In the genomic region with DNA sequence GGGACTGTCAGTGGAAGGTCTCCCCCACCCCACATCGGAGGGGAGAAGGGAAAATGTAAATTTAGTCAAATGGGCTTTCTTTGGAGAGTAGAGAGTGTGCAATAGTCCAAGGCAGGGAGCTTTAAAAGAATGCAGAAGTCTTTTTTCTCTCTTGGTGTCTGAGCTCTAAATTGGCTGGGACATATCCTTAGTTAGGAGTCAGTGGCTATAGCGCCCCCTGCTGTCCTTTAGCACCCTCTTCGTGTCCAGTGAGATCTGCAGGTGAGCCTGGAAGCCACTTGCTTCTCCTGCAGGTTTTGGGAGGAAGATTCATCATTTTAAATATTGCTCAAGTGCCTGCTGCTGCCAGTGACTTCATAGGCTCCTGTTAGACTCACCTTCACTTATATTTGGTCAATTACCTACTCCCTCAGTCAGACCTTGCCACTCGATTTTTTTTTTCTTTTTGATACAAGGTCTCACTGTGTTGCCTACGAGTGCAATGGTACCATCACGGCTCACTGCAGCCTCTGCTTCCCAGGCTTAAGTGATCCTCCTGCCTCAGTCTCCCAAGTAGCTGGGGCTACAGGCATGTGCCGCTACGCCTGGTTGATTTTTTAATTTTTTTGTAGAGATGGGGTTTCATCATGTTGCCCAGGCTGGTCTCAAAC, we compare ENCODE assay signal across 8 cellular contexts.
DNase-seq lines count a peak whose midpoint lies in the region; ATAC-seq and TF ChIP-seq lines count a peak whose summit lies in the region.

No MANE protein-coding gene starts in this region.

- no peaks in the 10 kb centered on the region for H3K9me3 Mint-ChIP-seq in activated T-helper 1 cell treated with anti-CD3 and anti-CD28 coated beads, Interleukin-12 subunit alpha, Interleukin-12 subunit beta, Interleukin-2, Interleukin-4 antibody, amounts not matched to agents 30 ng/mL and 10 ng/mL and 1 ng/mL, durations not matched to agents 14 hours and 24 hours and 36 hours

- H3K36me3 ChIP-seq in Peyer's patch (no peaks in the 10 kb centered on the region), suprapubic skin (no peaks in the 10 kb centered on the region)

- intact Hi-C loops in activated T-helper 1 cell treated with anti-CD3 and anti-CD28 coated beads, Interleukin-12 subunit alpha, Interleukin-12 subunit beta, Interleukin-2, Interleukin-4 antibody, amounts not matched to agents 30 ng/mL and 10 ng/mL and 1 ng/mL, durations not matched to agents 14 hours and 24 hours and 36 hours (cut with micrococcal nuclease) = loop anchor here (1.0 to 10.0 kb wide), 7 partner anchors 52 to 336 kb away; partner anchors contain the start of gene PLK1

- TF ChIP-seq POLR2A in Peyer's patch (IDR thresholded peaks at IDR 0.05) (no peak), suprapubic skin (IDR thresholded peaks at IDR 0.05) (no peak)

- peak; percentile 57 for DNase-seq in DMS79 treated with DMSO at 0.1 percent for 48 hours (lab: John Stamatoyannopoulos, UW)
- DNase-seq in HuH-7.5 (ENCODE audit: low spot score) = peak; percentile 28
- DNase-seq in Peyer's patch = peak; percentile 74 to 95 (median 92)
- DNase-seq in activated T-helper 1 cell treated with anti-CD3 and anti-CD28 coated beads, Interleukin-12 subunit alpha, Interleukin-12 subunit beta, Interleukin-2, Interleukin-4 antibody, amounts not matched to agents 30 ng/mL and 10 ng/mL and 1 ng/mL, durations not matched to agents 14 hours and 24 hours and 36 hours (ENCODE audit: low spot score) = peak; percentile 63
- peak; percentile 63 for DNase-seq in fibroblast of villous mesenchyme (ENCODE audit: low read depth)
- peak; percentile 65 for DNase-seq in occipital lobe (lab: John Stamatoyannopoulos, UW)
- DNase-seq in suprapubic skin (ENCODE audit: low spot score in 2 of 2) = no peak

- no peak overlapping the region for H3K4me3 Mint-ChIP-seq in activated T-helper 1 cell treated with anti-CD3 and anti-CD28 coated beads, Interleukin-12 subunit alpha, Interleukin-12 subunit beta, Interleukin-2, Interleukin-4 antibody, amounts not matched to agents 30 ng/mL and 10 ng/mL and 1 ng/mL, durations not matched to agents 14 hours and 24 hours and 36 hours

- H3K4me3 ChIP-seq in Peyer's patch (no peak overlapping the region), fibroblast of villous mesenchyme (ENCODE audit: low read depth, low read length) (no peak overlapping the region), suprapubic skin (no peak overlapping the region)

- H3K27me3 ChIP-seq in Peyer's patch (no peaks in the 10 kb centered on the region), suprapubic skin (no peaks in the 10 kb centered on the region)

- TF ChIP-seq EP300 in suprapubic skin (IDR thresholded peaks at IDR 0.05) = no peak

- H3K4me1 ChIP-seq in Peyer's patch = peaks cover 0 to 21% (median 12%) of the 10 kb centered on the region in 4 donors
- no peaks in the 10 kb centered on the region for H3K4me1 ChIP-seq in suprapubic skin

- H3K36me3 Mint-ChIP-seq in activated T-helper 1 cell treated with anti-CD3 and anti-CD28 coated beads, Interleukin-12 subunit alpha, Interleukin-12 subunit beta, Interleukin-2, Interleukin-4 antibody, amounts not matched to agents 30 ng/mL and 10 ng/mL and 1 ng/mL, durations not matched to agents 14 hours and 24 hours and 36 hours (ENCODE audit: low read depth) = peaks cover 6% of the 10 kb centered on the region

- no peak for ATAC-seq in HG03521 (IDR thresholded peaks at IDR 0.05; ENCODE audit: unreplicated experiment)

- H3K9me3 ChIP-seq in Peyer's patch (no peaks in the 10 kb centered on the region), suprapubic skin (no peaks in the 10 kb centered on the region)

- peaks cover 41% of the 10 kb centered on the region for H3K4me1 Mint-ChIP-seq in activated T-helper 1 cell treated with anti-CD3 and anti-CD28 coated beads, Interleukin-12 subunit alpha, Interleukin-12 subunit beta, Interleukin-2, Interleukin-4 antibody, amounts not matched to agents 30 ng/mL and 10 ng/mL and 1 ng/mL, durations not matched to agents 14 hours and 24 hours and 36 hours (ENCODE audit: low read depth)

- TF ChIP-seq CTCF in Peyer's patch (IDR thresholded peaks at IDR 0.05) = peak; percentile 65 to 91 (median 80)
- TF ChIP-seq CTCF in fibroblast of villous mesenchyme (IDR thresholded peaks at IDR 0.05; ENCODE audit: insufficient read depth, low read depth, low read length) = peak; percentile 71
- peak; percentile 38 to 64 for TF ChIP-seq CTCF in suprapubic skin (IDR thresholded peaks at IDR 0.05)

- H3K27ac ChIP-seq in Peyer's patch (peak overlapping the region in 1 of 4 donors; percentile 49), suprapubic skin (no peak overlapping the region)

- 53% methylated on average over 8 of the region's 8 CpGs for WGBS in suprapubic skin

- H3K27ac Mint-ChIP-seq in activated T-helper 1 cell treated with anti-CD3 and anti-CD28 coated beads, Interleukin-12 subunit alpha, Interleukin-12 subunit beta, Interleukin-2, Interleukin-4 antibody, amounts not matched to agents 30 ng/mL and 10 ng/mL and 1 ng/mL, durations not matched to agents 14 hours and 24 hours and 36 hours = no peak overlapping the region

- no peaks in the 10 kb centered on the region for H3K27me3 Mint-ChIP-seq in activated T-helper 1 cell treated with anti-CD3 and anti-CD28 coated beads, Interleukin-12 subunit alpha, Interleukin-12 subunit beta, Interleukin-2, Interleukin-4 antibody, amounts not matched to agents 30 ng/mL and 10 ng/mL and 1 ng/mL, durations not matched to agents 14 hours and 24 hours and 36 hours (ENCODE audit: insufficient read depth)

Comparison
In these comparisons a context has a peak if more than half of its experiments do, and no peak if none do; other contexts are left out.
1. DNase-seq: peak in DMS79 treated with DMSO at 0.1 percent for 48 hours (single experiment), HuH-7.5 (single experiment), Peyer's patch (3 of 3), activated T-helper 1 cell treated with anti-CD3 and anti-CD28 coated beads, Interleukin-12 subunit alpha, Interleukin-12 subunit beta, Interleukin-2, Interleukin-4 antibody, amounts not matched to agents 30 ng/mL and 10 ng/mL and 1 ng/mL, durations not matched to agents 14 hours and 24 hours and 36 hours (single experiment), fibroblast of villous mesenchyme (single experiment) and occipital lobe (single experiment); none in suprapubic skin (0 of 2).
2. Peak in every context shown above with its lines, with median percentiles within 50 percentile points of each other: CTCF ChIP-seq.